ENCODE assay signal across 1 cellular context in the genomic region with DNA sequence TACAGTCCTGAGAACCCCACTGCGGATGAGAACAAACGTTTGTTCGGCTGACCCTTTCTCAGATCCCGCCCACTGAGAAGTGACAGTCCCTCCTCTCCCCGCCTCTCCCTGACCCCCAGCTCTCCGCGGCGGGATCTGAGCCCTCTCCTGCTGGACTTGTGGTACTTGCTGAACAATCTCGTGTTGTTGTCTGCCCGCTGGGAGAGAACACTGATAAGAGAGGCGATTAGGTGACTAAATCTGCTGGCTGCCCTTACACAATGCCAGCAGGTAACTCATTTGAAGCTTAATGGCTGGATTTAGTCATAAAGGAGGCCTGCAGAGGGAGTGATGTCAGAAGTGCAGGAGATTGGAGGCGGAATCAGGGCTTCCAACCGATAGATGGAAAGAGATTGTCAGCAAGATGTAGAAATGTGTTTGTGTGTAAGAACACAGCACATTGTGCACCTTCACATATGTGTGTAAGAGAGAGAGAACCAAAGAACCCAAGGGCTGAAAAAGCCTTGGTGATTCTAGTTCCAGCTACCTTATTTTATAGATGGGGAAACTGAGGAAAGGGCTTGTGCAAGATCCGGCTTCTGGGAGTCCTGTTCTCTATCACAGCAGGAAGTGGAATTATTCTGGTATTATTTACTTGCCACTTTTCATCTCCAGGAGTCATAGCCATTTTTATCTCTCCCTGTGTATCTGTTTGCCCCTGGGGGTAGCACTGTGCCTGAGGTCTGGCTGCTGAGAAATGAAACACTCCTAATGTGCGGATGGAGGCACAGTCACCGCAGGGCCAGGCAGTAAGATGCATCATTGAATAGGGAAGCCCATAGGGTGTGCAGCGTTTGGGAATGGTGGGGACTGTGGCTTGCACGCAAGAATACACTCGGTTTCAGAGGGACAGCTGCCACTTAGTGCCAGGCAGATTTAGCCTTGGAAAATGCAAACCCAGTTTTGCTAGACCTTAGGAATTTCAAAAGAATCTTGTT.
A peak's percentile ranks its signal among the peaks of the same experiment; 100 is the strongest.
TF ChIP-seq lines count a peak whose summit lies in the region.

No MANE protein-coding gene starts in this region.

TF ChIP-seq in HEK293, 187 proteins besides CTCF, POLR2A, EP300 and RAD21 (continued from another document and continues in another):
- TF ChIP-seq, protein P1, sequence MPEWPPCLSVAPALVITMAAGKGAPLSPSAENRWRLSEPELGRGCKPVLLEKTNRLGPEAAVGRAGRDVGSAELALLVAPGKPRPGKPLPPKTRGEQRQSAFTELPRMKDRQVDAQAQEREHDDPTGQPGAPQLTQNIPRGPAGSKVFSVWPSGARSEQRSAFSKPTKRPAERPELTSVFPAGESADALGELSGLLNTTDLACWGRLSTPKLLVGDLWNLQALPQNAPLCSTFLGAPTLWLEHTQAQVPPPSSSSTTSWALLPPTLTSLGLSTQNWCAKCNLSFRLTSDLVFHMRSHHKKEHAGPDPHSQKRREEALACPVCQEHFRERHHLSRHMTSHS (tag by site-specific recombination; IDR thresholded peaks at IDR 0.05) = peak; percentile 84
- TF ChIP-seq, protein P2, sequence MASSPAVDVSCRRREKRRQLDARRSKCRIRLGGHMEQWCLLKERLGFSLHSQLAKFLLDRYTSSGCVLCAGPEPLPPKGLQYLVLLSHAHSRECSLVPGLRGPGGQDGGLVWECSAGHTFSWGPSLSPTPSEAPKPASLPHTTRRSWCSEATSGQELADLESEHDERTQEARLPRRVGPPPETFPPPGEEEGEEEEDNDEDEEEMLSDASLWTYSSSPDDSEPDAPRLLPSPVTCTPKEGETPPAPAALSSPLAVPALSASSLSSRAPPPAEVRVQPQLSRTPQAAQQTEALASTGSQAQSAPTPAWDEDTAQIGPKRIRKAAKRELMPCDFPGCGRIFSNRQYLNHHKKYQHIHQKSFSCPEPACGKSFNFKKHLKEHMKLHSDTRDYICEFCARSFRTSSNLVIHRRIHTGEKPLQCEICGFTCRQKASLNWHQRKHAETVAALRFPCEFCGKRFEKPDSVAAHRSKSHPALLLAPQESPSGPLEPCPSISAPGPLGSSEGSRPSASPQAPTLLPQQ (tag by site-specific recombination; IDR thresholded peaks at IDR 0.05) = peak; percentile 86
- TF ChIP-seq, protein P3, sequence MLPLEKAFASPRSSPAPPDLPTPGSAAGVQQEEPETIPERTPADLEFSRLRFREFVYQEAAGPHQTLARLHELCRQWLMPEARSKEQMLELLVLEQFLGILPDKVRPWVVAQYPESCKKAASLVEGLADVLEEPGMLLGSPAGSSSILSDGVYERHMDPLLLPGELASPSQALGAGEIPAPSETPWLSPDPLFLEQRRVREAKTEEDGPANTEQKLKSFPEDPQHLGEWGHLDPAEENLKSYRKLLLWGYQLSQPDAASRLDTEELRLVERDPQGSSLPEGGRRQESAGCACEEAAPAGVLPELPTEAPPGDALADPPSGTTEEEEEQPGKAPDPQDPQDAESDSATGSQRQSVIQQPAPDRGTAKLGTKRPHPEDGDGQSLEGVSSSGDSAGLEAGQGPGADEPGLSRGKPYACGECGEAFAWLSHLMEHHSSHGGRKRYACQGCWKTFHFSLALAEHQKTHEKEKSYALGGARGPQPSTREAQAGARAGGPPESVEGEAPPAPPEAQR (tag by site-specific recombination; IDR thresholded peaks at IDR 0.05) = no peak
- TF ChIP-seq, protein P4, sequence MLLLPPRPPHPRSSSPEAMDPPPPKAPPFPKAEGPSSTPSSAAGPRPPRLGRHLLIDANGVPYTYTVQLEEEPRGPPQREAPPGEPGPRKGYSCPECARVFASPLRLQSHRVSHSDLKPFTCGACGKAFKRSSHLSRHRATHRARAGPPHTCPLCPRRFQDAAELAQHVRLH (tag by site-specific recombination; IDR thresholded peaks at IDR 0.05) = no peak
- TF ChIP-seq ZNF202 (tag by site-specific recombination; IDR thresholded peaks at IDR 0.05; ENCODE audit: borderline replicate concordance) = no peak
- TF ChIP-seq, protein P5, sequence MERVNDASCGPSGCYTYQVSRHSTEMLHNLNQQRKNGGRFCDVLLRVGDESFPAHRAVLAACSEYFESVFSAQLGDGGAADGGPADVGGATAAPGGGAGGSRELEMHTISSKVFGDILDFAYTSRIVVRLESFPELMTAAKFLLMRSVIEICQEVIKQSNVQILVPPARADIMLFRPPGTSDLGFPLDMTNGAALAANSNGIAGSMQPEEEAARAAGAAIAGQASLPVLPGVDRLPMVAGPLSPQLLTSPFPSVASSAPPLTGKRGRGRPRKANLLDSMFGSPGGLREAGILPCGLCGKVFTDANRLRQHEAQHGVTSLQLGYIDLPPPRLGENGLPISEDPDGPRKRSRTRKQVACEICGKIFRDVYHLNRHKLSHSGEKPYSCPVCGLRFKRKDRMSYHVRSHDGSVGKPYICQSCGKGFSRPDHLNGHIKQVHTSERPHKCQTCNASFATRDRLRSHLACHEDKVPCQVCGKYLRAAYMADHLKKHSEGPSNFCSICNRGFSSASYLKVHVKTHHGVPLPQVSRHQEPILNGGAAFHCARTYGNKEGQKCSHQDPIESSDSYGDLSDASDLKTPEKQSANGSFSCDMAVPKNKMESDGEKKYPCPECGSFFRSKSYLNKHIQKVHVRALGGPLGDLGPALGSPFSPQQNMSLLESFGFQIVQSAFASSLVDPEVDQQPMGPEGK (tag by site-specific recombination; IDR thresholded peaks at IDR 0.05) = peak; percentile 88
- TF ChIP-seq ZNF664 (tag by site-specific recombination; IDR thresholded peaks at IDR 0.05) = peak; percentile 46
- TF ChIP-seq, protein P6, sequence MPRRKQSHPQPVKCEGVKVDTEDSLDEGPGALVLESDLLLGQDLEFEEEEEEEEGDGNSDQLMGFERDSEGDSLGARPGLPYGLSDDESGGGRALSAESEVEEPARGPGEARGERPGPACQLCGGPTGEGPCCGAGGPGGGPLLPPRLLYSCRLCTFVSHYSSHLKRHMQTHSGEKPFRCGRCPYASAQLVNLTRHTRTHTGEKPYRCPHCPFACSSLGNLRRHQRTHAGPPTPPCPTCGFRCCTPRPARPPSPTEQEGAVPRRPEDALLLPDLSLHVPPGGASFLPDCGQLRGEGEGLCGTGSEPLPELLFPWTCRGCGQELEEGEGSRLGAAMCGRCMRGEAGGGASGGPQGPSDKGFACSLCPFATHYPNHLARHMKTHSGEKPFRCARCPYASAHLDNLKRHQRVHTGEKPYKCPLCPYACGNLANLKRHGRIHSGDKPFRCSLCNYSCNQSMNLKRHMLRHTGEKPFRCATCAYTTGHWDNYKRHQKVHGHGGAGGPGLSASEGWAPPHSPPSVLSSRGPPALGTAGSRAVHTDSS (tag by site-specific recombination; IDR thresholded peaks at IDR 0.05) = no peak
- no peak for TF ChIP-seq ZNF510 (tag by site-specific recombination; IDR thresholded peaks at IDR 0.05; ENCODE audit: insufficient replicate concordance)
- no peak for TF ChIP-seq BCL11B (tag by site-specific recombination; IDR thresholded peaks at IDR 0.05; ENCODE audit: low read depth)
- no peak for TF ChIP-seq ZNF350 (tag by site-specific recombination; IDR thresholded peaks at IDR 0.05)
- TF ChIP-seq YY2 (tag by site-specific recombination; IDR thresholded peaks at IDR 0.05) = no peak
- no peak for TF ChIP-seq ZNF549 (tag by site-specific recombination; IDR thresholded peaks at IDR 0.05)
- TF ChIP-seq, protein P7, sequence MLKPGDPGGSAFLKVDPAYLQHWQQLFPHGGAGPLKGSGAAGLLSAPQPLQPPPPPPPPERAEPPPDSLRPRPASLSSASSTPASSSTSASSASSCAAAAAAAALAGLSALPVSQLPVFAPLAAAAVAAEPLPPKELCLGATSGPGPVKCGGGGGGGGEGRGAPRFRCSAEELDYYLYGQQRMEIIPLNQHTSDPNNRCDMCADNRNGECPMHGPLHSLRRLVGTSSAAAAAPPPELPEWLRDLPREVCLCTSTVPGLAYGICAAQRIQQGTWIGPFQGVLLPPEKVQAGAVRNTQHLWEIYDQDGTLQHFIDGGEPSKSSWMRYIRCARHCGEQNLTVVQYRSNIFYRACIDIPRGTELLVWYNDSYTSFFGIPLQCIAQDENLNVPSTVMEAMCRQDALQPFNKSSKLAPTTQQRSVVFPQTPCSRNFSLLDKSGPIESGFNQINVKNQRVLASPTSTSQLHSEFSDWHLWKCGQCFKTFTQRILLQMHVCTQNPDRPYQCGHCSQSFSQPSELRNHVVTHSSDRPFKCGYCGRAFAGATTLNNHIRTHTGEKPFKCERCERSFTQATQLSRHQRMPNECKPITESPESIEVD (tag by site-specific recombination; IDR thresholded peaks at IDR 0.05) = peak; percentile 41; the same call in 1 of the 2 replicates
- no peak for TF ChIP-seq ZNF416 (tag by site-specific recombination; IDR thresholded peaks at IDR 0.05)
- TF ChIP-seq ZNF391 (tag by site-specific recombination; IDR thresholded peaks at IDR 0.05; ENCODE audit: borderline replicate concordance, low read depth) = peak; percentile 47; the same call in 1 of the 2 replicates
- peak; percentile 79 for TF ChIP-seq SCRT2 (tag by site-specific recombination; IDR thresholded peaks at IDR 0.05)
- TF ChIP-seq, protein P8, sequence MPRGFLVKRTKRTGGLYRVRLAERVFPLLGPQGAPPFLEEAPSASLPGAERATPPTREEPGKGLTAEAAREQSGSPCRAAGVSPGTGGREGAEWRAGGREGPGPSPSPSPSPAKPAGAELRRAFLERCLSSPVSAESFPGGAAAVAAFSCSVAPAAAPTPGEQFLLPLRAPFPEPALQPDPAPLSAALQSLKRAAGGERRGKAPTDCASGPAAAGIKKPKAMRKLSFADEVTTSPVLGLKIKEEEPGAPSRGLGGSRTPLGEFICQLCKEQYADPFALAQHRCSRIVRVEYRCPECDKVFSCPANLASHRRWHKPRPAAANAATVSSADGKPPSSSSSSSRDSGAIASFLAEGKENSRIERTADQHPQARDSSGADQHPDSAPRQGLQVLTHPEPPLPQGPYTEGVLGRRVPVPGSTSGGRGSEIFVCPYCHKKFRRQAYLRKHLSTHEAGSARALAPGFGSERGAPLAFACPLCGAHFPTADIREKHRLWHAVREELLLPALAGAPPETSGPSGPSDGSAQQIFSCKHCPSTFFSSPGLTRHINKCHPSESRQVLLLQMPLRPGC (tag by site-specific recombination; IDR thresholded peaks at IDR 0.05) = peak; percentile 95
- TF ChIP-seq ZNF266 (tag by site-specific recombination; IDR thresholded peaks at IDR 0.05; ENCODE audit: low read depth) = no peak
- TF ChIP-seq ZNF596 (tag by site-specific recombination; IDR thresholded peaks at IDR 0.05) = peak; percentile 45; the same call in 1 of the 2 replicates
- TF ChIP-seq SP7 (tag by site-specific recombination; IDR thresholded peaks at IDR 0.05) = peak; percentile 98
- TF ChIP-seq, protein P9, sequence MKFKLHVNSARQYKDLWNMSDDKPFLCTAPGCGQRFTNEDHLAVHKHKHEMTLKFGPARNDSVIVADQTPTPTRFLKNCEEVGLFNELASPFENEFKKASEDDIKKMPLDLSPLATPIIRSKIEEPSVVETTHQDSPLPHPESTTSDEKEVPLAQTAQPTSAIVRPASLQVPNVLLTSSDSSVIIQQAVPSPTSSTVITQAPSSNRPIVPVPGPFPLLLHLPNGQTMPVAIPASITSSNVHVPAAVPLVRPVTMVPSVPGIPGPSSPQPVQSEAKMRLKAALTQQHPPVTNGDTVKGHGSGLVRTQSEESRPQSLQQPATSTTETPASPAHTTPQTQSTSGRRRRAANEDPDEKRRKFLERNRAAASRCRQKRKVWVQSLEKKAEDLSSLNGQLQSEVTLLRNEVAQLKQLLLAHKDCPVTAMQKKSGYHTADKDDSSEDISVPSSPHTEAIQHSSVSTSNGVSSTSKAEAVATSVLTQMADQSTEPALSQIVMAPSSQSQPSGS (tag by site-specific recombination; IDR thresholded peaks at IDR 0.05; ENCODE audit: low read depth) = peak; percentile 81; the same call in 1 of the 2 replicates
- no peak for TF ChIP-seq ZNF404 (tag by site-specific recombination; IDR thresholded peaks at IDR 0.05)
- TF ChIP-seq ZBTB8A (tag by site-specific recombination; IDR thresholded peaks at IDR 0.05) = peak; percentile 59
- no peak for TF ChIP-seq ZNF132 (tag by site-specific recombination; IDR thresholded peaks at IDR 0.05; ENCODE audit: borderline replicate concordance)
- TF ChIP-seq KLF7 (tag by site-specific recombination; IDR thresholded peaks at IDR 0.05; ENCODE audit: borderline replicate concordance) = no peak
- no peak for TF ChIP-seq ZNF157 (tag by site-specific recombination; IDR thresholded peaks at IDR 0.05)
- no peak for TF ChIP-seq ZNF677 (tag by site-specific recombination; IDR thresholded peaks at IDR 0.05)
- TF ChIP-seq, protein P10, sequence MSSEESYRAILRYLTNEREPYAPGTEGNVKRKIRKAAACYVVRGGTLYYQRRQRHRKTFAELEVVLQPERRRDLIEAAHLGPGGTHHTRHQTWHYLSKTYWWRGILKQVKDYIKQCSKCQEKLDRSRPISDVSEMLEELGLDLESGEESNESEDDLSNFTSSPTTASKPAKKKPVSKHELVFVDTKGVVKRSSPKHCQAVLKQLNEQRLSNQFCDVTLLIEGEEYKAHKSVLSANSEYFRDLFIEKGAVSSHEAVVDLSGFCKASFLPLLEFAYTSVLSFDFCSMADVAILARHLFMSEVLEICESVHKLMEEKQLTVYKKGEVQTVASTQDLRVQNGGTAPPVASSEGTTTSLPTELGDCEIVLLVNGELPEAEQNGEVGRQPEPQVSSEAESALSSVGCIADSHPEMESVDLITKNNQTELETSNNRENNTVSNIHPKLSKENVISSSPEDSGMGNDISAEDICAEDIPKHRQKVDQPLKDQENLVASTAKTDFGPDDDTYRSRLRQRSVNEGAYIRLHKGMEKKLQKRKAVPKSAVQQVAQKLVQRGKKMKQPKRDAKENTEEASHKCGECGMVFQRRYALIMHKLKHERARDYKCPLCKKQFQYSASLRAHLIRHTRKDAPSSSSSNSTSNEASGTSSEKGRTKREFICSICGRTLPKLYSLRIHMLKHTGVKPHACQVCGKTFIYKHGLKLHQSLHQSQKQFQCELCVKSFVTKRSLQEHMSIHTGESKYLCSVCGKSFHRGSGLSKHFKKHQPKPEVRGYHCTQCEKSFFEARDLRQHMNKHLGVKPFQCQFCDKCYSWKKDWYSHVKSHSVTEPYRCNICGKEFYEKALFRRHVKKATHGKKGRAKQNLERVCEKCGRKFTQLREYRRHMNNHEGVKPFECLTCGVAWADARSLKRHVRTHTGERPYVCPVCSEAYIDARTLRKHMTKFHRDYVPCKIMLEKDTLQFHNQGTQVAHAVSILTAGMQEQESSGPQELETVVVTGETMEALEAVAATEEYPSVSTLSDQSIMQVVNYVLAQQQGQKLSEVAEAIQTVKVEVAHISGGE (tag by site-specific recombination; conservative IDR thresholded peaks at IDR 0.05; ENCODE audit: low read depth) = no peak
- TF ChIP-seq ZNF76 (tag by site-specific recombination; IDR thresholded peaks at IDR 0.05; ENCODE audit: borderline replicate concordance, low read depth) = no peak
- no peak for TF ChIP-seq ZNF654 (tag by site-specific recombination; IDR thresholded peaks at IDR 0.05; ENCODE audit: low read depth)
- TF ChIP-seq ZNF514 (tag by site-specific recombination; IDR thresholded peaks at IDR 0.05) = no peak
- no peak for TF ChIP-seq ZNF214 (tag by site-specific recombination; IDR thresholded peaks at IDR 0.05; ENCODE audit: borderline replicate concordance)
- TF ChIP-seq ZNF701 (tag by site-specific recombination; IDR thresholded peaks at IDR 0.05) = no peak
- TF ChIP-seq MEIS1 (CRISPR knock-in tag; IDR thresholded peaks at IDR 0.05; ENCODE audit: borderline replicate concordance) = no peak
- TF ChIP-seq KLF9 (tag by site-specific recombination; IDR thresholded peaks at IDR 0.05; ENCODE audit: low read depth) = no peak; the same call in 1 of the 2 replicates
- no peak for TF ChIP-seq ZNF571 (tag by site-specific recombination; IDR thresholded peaks at IDR 0.05)
- no peak for TF ChIP-seq ZNF155 (tag by site-specific recombination; IDR thresholded peaks at IDR 0.05)
